Comparison of ENCODE assay signal across 18 cellular contexts in genomic region chr15:43520138-43520537, GRCh38. TPM values are rescaled to one million over a fixed set of nuclear protein-coding genes. Genes with fewer than 3 reads are reported as not detected.
A peak's percentile ranks its signal among the peaks of the same experiment; 100 is the strongest.
DNase-seq lines count a peak whose midpoint lies in the region; ATAC-seq, FAIRE-seq and TF ChIP-seq lines count a peak whose summit lies in the region.
"Had no signal": no experiment of that assay in that cellular context is flagged by ENCODE, and none has a peak within 500 bp of the region (broad histone marks: within the 10 kb centered on the region; RNA-seq: fewer than 3 reads in every experiment).

No MANE protein-coding gene starts in this region.

- WGBS in K562 (ENCODE audit: insufficient coverage, low coverage, missing lambda C conversion rate) = 86% methylated on average over 2 of the region's 2 CpGs

- H3K27ac Mint-ChIP-seq in glutamatergic neuron (ENCODE audit: unreplicated experiment) (peak overlapping the region; percentile 99), osteocyte (ENCODE audit: unreplicated experiment) (no peak overlapping the region)

- H3K36me3 Mint-ChIP-seq in glutamatergic neuron (ENCODE audit: unreplicated experiment) = peaks cover 53% of the 10 kb centered on the region
- peaks cover 43% of the 10 kb centered on the region for H3K36me3 Mint-ChIP-seq in osteocyte (ENCODE audit: unreplicated experiment)

- H3K4me2 ChIP-seq in DND-41 (ENCODE audit: insufficient read depth, low read length) (peak overlapping the region; percentile 81; the same call in 1 of the 2 replicates), K562 (ENCODE audit: insufficient read depth, low read length) (no peak overlapping the region)

- intact Hi-C loops in K562 (cut with micrococcal nuclease) = no loop called here

- no peaks in the 10 kb centered on the region for H3K9me1 ChIP-seq in K562 (ENCODE audit: control insufficient read depth, insufficient read depth, low read length)

- H3K9ac ChIP-seq in DND-41 (ENCODE audit: low read depth, low read length) (no peak overlapping the region), K562 (ENCODE audit: insufficient read depth in 1 of 2, low read depth in 2 of 2, low read length in 2 of 2) (no peak overlapping the region; a peak in 1 of 4 replicates)

- TF ChIP-seq CTCF in DND-41 (IDR thresholded peaks at IDR 0.05; ENCODE audit: borderline replicate concordance, extremely low read depth, low read length, poor library complexity, severe bottlenecking) = no peak
- no peak for TF ChIP-seq CTCF in K562 (IDR thresholded peaks at IDR 0.05 in 2 of 3, conservative IDR thresholded peaks at IDR 0.05 in 1 of 3; ENCODE audit: insufficient read depth in 2 of 3, low read depth in 1 of 3, low read length in 3 of 3)
- no peak for TF ChIP-seq CTCF in glutamatergic neuron (IDR thresholded peaks at IDR 0.05; ENCODE audit: partially characterized antibody, unreplicated experiment)
- no peak for TF ChIP-seq CTCF in osteocyte (IDR thresholded peaks at IDR 0.05)

- FAIRE-seq in K562 (lab: Jason Lieb, UNC) (no peak), H54 (lab: Jason Lieb, UNC) (no peak)
- FAIRE-seq: A204.1, GM12878 had no signal

- ATAC-seq in DND-41 (ENCODE audit: insufficient read depth, low read depth) (no peak), K562 (no peak)
- ATAC-seq: GM12878 had no signal

- TF ChIP-seq POLR2A in K562 (conservative IDR thresholded peaks at IDR 0.05) (no peak), H54 (IDR thresholded peaks at IDR 0.05; ENCODE audit: low read depth, low read length) (no peak)

- H2AFZ ChIP-seq in DND-41 (ENCODE audit: low read depth, low read length) (no peak overlapping the region), K562 (ENCODE audit: low read depth, low read length) (no peak overlapping the region)

- peaks cover 31% of the 10 kb centered on the region for H3K27me3 Mint-ChIP-seq in glutamatergic neuron (ENCODE audit: unreplicated experiment)
- no peaks in the 10 kb centered on the region for H3K27me3 Mint-ChIP-seq in osteocyte (ENCODE audit: unreplicated experiment)

- POLR2A ChIA-PET in K562 (lab: Yijun Ruan, JAX) = interaction anchor here (1.5 kb wide), 1 partner anchor 9 kb away, joined by 5 read pairs; no protein-coding TSS in a partner anchor

- TF ChIP-seq RAD21 in K562 (CRISPR knock-in tag; conservative IDR thresholded peaks at IDR 0.05 in 1 of 2, IDR thresholded peaks at IDR 0.05 in 1 of 2) = no peak

- CTCF ChIA-PET in K562 (lab: Yijun Ruan, JAX; ENCODE audit: low intra/inter-chr PET ratio) = no interaction called here

- H3K9me3 ChIP-seq in DND-41 (ENCODE audit: insufficient read depth, low read length, severe bottlenecking) = no peaks in the 10 kb centered on the region
- no peaks in the 10 kb centered on the region for H3K9me3 ChIP-seq in K562 (replicated peaks; ENCODE audit: control insufficient read depth, insufficient read depth, low read depth, low read length)
- H3K9me3 ChIP-seq: Peyer's patch had no signal

- DNase-seq in DND-41 = no peak
- peak in 1 of 4 experiments; percentile 2 for DNase-seq in K562 (ENCODE audit: extremely low read depth in 1 of 4, low spot score in 3 of 4)
- DNase-seq in glutamatergic neuron = no peak
- peak; percentile 60 for DNase-seq in osteocyte (ENCODE audit: extremely low spot score, unreplicated experiment)
- DNase-seq in NK-92 (lab: John Stamatoyannopoulos, UW; ENCODE audit: unreplicated experiment) = no peak
- no peak for DNase-seq in H54 (ENCODE audit: insufficient read length, low spot score)
- DNase-seq in stimulated activated naive CD4-positive, alpha-beta T cell treated with Interleukin-2 at 50 U/mL for 16 hours (lab: John Stamatoyannopoulos, UW) = no peak
- DNase-seq: GDM1, Kasumi-1, NCI-H1105, NCI-H1694 treated with DMSO at 0.1 percent for 48 hours, NCI-H2107, NCI-H2227 treated with DMSO at 0.1 percent for 48 hours, NCI-H524 treated with DMSO at 0.1 percent for 48 hours, Peyer's patch, Right ventricle myocardium superior had no signal

- H4K20me1 ChIP-seq in DND-41 (ENCODE audit: insufficient read depth, low read length) = peaks cover 48% of the 10 kb centered on the region; the same call in 1 of the 2 replicates
- no peaks in the 10 kb centered on the region for H4K20me1 ChIP-seq in K562 (replicated peaks; ENCODE audit: control insufficient read depth, insufficient read depth, low read length)

- H3K27ac ChIP-seq in DND-41 (ENCODE audit: low read length) (peak overlapping the region; percentile 97), K562 (ENCODE audit: extremely low read depth, low read depth, low read length) (no peak overlapping the region)
- H3K27ac ChIP-seq: Peyer's patch had no signal

- H3K27me3 ChIP-seq in DND-41 (ENCODE audit: insufficient read depth, low read length, poor library complexity) (no peaks in the 10 kb centered on the region), K562 (ENCODE audit: control insufficient read depth in 2 of 2, insufficient read depth in 2 of 2, low read length in 2 of 2) (no peaks in the 10 kb centered on the region)
- H3K27me3 ChIP-seq: Peyer's patch had no signal

- H3K4me3 Mint-ChIP-seq in glutamatergic neuron (ENCODE audit: unreplicated experiment) = peak overlapping the region; percentile 99
- H3K4me3 Mint-ChIP-seq in osteocyte (ENCODE audit: unreplicated experiment) = no peak overlapping the region

- H3K9me3 Mint-ChIP-seq in glutamatergic neuron (ENCODE audit: unreplicated experiment) (peaks cover 58% of the 10 kb centered on the region), osteocyte (ENCODE audit: unreplicated experiment) (peaks cover 6% of the 10 kb centered on the region)

- H3K4me3 ChIP-seq in DND-41 (ENCODE audit: low read depth in 1 of 2, low read length in 2 of 2) (no peak overlapping the region), K562 (no peak overlapping the region)
- H3K4me3 ChIP-seq: GM12878, Peyer's patch had no signal

- H3K4me1 ChIP-seq in DND-41 (ENCODE audit: insufficient read depth, low read length) (peaks cover 43% of the 10 kb centered on the region), K562 (replicated peaks in 1 of 2; ENCODE audit: control insufficient read depth in 2 of 2, insufficient read depth in 2 of 2, low read length in 2 of 2) (peaks cover 32 to 37% of the 10 kb centered on the region in 2 experiments)

- no TSS peak for BruUV-seq in K562 (replicated peaks; lab: Mats Ljungman, UMichigan)

- peaks cover 27% of the 10 kb centered on the region for H3K4me1 Mint-ChIP-seq in glutamatergic neuron (ENCODE audit: low read depth, unreplicated experiment)
- peaks cover 41% of the 10 kb centered on the region for H3K4me1 Mint-ChIP-seq in osteocyte (ENCODE audit: unreplicated experiment)

- in situ Hi-C loops in K562 (cut with MboI) = no loop called here

- H3K36me3 ChIP-seq in DND-41 (ENCODE audit: insufficient read depth, low read length) (peaks cover 53% of the 10 kb centered on the region), K562 (ENCODE audit: control insufficient read depth, insufficient read depth, low read length) (peaks cover 49% of the 10 kb centered on the region; the same call in 2 of the 3 replicates)

- H3K79me2 ChIP-seq in DND-41 (ENCODE audit: insufficient read depth, low read length) (peaks cover 65% of the 10 kb centered on the region), K562 (ENCODE audit: control insufficient read depth, insufficient read depth, low read length) (peaks cover 24% of the 10 kb centered on the region; the same call in 2 of the 3 replicates)

- TF ChIP-seq EP300 in K562 (IDR thresholded peaks at IDR 0.05; ENCODE audit: low read length) = no peak

TF ChIP-seq in K562, 482 proteins besides CTCF, POLR2A, EP300 and RAD21 (continues in another document):
- TF ChIP-seq ZNF316 (IDR thresholded peaks at IDR 0.05) = 0 out of 2 replicates have a peak, but pooled peaks have one; percentile 22

RNA-seq across cellular contexts. Expression of gene MAP1A, which starts 2.7 kb away (rescaled TPM):
- 17.4 and 19.7 TPM in 2 replicates for total RNA-seq in K562 (2011; cell fraction: chromatin; rRNA removed; ENCODE audit: low replicate concordance)
- 13.9 and 17.8 TPM in 2 replicates for total RNA-seq in K562 (2011; cell fraction: nucleolus; rRNA removed)
- total RNA-seq in K562 (2011; cell fraction: nucleoplasm; rRNA removed) = 14.8 and 16.3 TPM in 2 replicates
- total RNA-seq in K562 (2014; rRNA removed) (9.4 and 11.8 TPM in 2 replicates), K562 (2014; rRNA removed; fragmentation: Illumina TruSeq; extraction: Trizol) (6.9 and 7.3 TPM in 2 replicates), K562 (2015; rRNA removed; fragmentation: Illumina TruSeq; extraction: Trizol) (7.6 and 9.0 TPM in 2 replicates), K562 (2021) (18.6 and 20.3 TPM in 2 replicates), glutamatergic neuron (ENCODE audit: unreplicated experiment) (301 TPM), osteocyte (27.6 and 29.2 TPM in 2 replicates)
- polyA plus RNA-seq in K562 (2011; rRNA removed) (4.3 and 7.0 TPM in 2 replicates), K562 (2014; fragmentation: Illumina TruSeq; extraction: Trizol) (12.5 and 13.4 TPM in 2 replicates), K562 (2014; fragmentation: Nextera tagmentation; extraction: Ambion mirVana) (1 to 10 TPM; 2.0 to 5.6 TPM), K562 (2014; rRNA removed) (4.4 and 4.7 TPM in 2 replicates)
- 3.9 and 5.2 TPM in 2 replicates for polyA plus RNA-seq in K562 (2011; cell fraction: cytosol; rRNA removed)
- polyA plus RNA-seq in K562 (2011; cell fraction: nucleus; rRNA removed) = 4.0 and 5.8 TPM in 2 replicates
- 8.2 and 17.3 TPM in 2 replicates for polyA plus RNA-seq in K562 (2012)
- polyA minus RNA-seq in K562 (2011; rRNA and poly(A)+ RNA removed) = 18.8 and 20.5 TPM in 2 replicates
- polyA minus RNA-seq in K562 (2011; cell fraction: cytosol; rRNA and poly(A)+ RNA removed) = 21.0 and 24.4 TPM in 2 replicates
- 7.3 and 9.3 TPM in 2 replicates for polyA minus RNA-seq in K562 (2011; cell fraction: nucleus; rRNA and poly(A)+ RNA removed)

RNA-seq across cellular contexts. Expression of gene TP53BP1, which starts 27.2 kb away (rescaled TPM):
- 87.9 and 206 TPM in 2 replicates for total RNA-seq in K562 (2011; cell fraction: chromatin; rRNA removed; ENCODE audit: low replicate concordance)
- 50.7 and 55.4 TPM in 2 replicates for total RNA-seq in K562 (2011; cell fraction: nucleolus; rRNA removed)
- 69.3 and 81.3 TPM in 2 replicates for total RNA-seq in K562 (2011; cell fraction: nucleoplasm; rRNA removed)
- 30.9 and 31.3 TPM in 2 replicates for total RNA-seq in K562 (2014; rRNA removed)
- 37.6 and 38.1 TPM in 2 replicates for total RNA-seq in K562 (2014; rRNA removed; fragmentation: Illumina TruSeq; extraction: Trizol)
- total RNA-seq in K562 (2015; rRNA removed; fragmentation: Illumina TruSeq; extraction: Trizol) = 34.5 and 38.5 TPM in 2 replicates
- total RNA-seq in K562 (2021) = 32.8 and 32.9 TPM in 2 replicates
- 58.1 and 63.3 TPM in 2 replicates for polyA plus RNA-seq in K562 (2011; rRNA removed)
- 21.5 and 33.6 TPM in 2 replicates for polyA plus RNA-seq in K562 (2011; cell fraction: cytosol; rRNA removed)
- 80.2 and 82.6 TPM in 2 replicates for polyA plus RNA-seq in K562 (2011; cell fraction: nucleus; rRNA removed)
- 24.7 and 25.9 TPM in 2 replicates for polyA plus RNA-seq in K562 (2012)
- polyA plus RNA-seq in K562 (2014; fragmentation: Illumina TruSeq; extraction: Trizol) = 26.7 and 29.6 TPM in 2 replicates
- polyA plus RNA-seq in K562 (2014; fragmentation: Nextera tagmentation; extraction: Ambion mirVana) = 1 to 10 TPM; 5.7 to 6.3 TPM
- polyA plus RNA-seq in K562 (2014; rRNA removed) = 22.6 and 23.2 TPM in 2 replicates
- 114 and 126 TPM in 2 replicates for polyA minus RNA-seq in K562 (2011; rRNA and poly(A)+ RNA removed)
- 37.3 and 40.7 TPM in 2 replicates for polyA minus RNA-seq in K562 (2011; cell fraction: cytosol; rRNA and poly(A)+ RNA removed)
- 56.7 and 78.5 TPM in 2 replicates for polyA minus RNA-seq in K562 (2011; cell fraction: nucleus; rRNA and poly(A)+ RNA removed)
- 142 TPM for total RNA-seq in glutamatergic neuron (ENCODE audit: unreplicated experiment)
- 61.2 and 64.6 TPM in 2 replicates for total RNA-seq in osteocyte

Comparison
In these comparisons a context has a peak if more than half of its experiments do, and no peak if none do; other contexts are left out.
1. RNA of gene MAP1A, which starts 2.7 kb away (total RNA-seq): 301 TPM in glutamatergic neuron (single experiment); 27.6 to 29.2 TPM in osteocyte and 6.9 to 20.3 TPM in K562; every median in the first group is over 10 times any median in the second.